ENCODE assay signal across 1 cellular context in genomic region chr7:73518470-73518869, GRCh38.
TF ChIP-seq lines count a peak whose summit lies in the region.

No MANE protein-coding gene starts in this region.

TF ChIP-seq in HepG2, 621 proteins besides CTCF, POLR2A, EP300 and RAD21:
- TF ChIP-seq, protein P1, sequence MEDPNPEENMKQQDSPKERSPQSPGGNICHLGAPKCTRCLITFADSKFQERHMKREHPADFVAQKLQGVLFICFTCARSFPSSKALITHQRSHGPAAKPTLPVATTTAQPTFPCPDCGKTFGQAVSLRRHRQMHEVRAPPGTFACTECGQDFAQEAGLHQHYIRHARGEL (CRISPR knock-in tag; IDR thresholded peaks at IDR 0.05): no peak
- TF ChIP-seq NONO (IDR thresholded peaks at IDR 0.05) (no peak), NONO (CRISPR knock-in tag; conservative IDR thresholded peaks at IDR 0.05) (no peak), HMG20A (CRISPR knock-in tag; IDR thresholded peaks at IDR 0.05; ENCODE audit: borderline replicate concordance) (no peak), ZNF205 (CRISPR knock-in tag; IDR thresholded peaks at IDR 0.05) (no peak), ZBTB33 (CRISPR knock-in tag; IDR thresholded peaks at IDR 0.05) (no peak), CREM (IDR thresholded peaks at IDR 0.05) (no peak), CREM (CRISPR knock-in tag; IDR thresholded peaks at IDR 0.05) (no peak), MAFF (IDR thresholded peaks at IDR 0.05; ENCODE audit: low read depth, low read length) (no peak), HMGXB3 (CRISPR knock-in tag; IDR thresholded peaks at IDR 0.05; ENCODE audit: borderline replicate concordance) (no peak), HNF4G (IDR thresholded peaks at IDR 0.05; ENCODE audit: borderline replicate concordance, low read depth, low read length) (no peak), HNF4G (CRISPR knock-in tag; IDR thresholded peaks at IDR 0.05; ENCODE audit: borderline replicate concordance, low read depth) (no peak), ZNF121 (CRISPR knock-in tag; IDR thresholded peaks at IDR 0.05) (peak; percentile 68), ZNF770 (CRISPR knock-in tag; IDR thresholded peaks at IDR 0.05) (peak; percentile 55; the same call in 1 of the 2 replicates), MED13 (CRISPR knock-in tag; IDR thresholded peaks at IDR 0.05) (no peak), ADNP (CRISPR knock-in tag; IDR thresholded peaks at IDR 0.05) (no peak), RBM22 (optimal IDR thresholded peaks at IDR 0.05; ENCODE audit: low read length) (peak; percentile 20), ZXDC (CRISPR knock-in tag; IDR thresholded peaks at IDR 0.05) (no peak), BCL3 (CRISPR knock-in tag; IDR thresholded peaks at IDR 0.05) (no peak), ZSCAN22 (CRISPR knock-in tag; IDR thresholded peaks at IDR 0.05) (no peak), ZNF550 (CRISPR knock-in tag; IDR thresholded peaks at IDR 0.05; ENCODE audit: borderline replicate concordance) (no peak)
- TF ChIP-seq, protein P2, sequence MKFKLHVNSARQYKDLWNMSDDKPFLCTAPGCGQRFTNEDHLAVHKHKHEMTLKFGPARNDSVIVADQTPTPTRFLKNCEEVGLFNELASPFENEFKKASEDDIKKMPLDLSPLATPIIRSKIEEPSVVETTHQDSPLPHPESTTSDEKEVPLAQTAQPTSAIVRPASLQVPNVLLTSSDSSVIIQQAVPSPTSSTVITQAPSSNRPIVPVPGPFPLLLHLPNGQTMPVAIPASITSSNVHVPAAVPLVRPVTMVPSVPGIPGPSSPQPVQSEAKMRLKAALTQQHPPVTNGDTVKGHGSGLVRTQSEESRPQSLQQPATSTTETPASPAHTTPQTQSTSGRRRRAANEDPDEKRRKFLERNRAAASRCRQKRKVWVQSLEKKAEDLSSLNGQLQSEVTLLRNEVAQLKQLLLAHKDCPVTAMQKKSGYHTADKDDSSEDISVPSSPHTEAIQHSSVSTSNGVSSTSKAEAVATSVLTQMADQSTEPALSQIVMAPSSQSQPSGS (CRISPR knock-in tag; IDR thresholded peaks at IDR 0.05): no peak
- TF ChIP-seq, protein P3, sequence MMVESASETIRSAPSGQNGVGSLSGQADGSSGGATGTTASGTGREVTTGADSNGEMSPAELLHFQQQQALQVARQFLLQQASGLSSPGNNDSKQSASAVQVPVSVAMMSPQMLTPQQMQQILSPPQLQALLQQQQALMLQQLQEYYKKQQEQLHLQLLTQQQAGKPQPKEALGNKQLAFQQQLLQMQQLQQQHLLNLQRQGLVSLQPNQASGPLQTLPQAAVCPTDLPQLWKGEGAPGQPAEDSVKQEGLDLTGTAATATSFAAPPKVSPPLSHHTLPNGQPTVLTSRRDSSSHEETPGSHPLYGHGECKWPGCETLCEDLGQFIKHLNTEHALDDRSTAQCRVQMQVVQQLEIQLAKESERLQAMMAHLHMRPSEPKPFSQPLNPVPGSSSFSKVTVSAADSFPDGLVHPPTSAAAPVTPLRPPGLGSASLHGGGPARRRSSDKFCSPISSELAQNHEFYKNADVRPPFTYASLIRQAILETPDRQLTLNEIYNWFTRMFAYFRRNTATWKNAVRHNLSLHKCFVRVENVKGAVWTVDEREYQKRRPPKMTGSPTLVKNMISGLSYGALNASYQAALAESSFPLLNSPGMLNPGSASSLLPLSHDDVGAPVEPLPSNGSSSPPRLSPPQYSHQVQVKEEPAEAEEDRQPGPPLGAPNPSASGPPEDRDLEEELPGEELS (CRISPR knock-in tag; IDR thresholded peaks at IDR 0.05): no peak
- TF ChIP-seq, protein P4, sequence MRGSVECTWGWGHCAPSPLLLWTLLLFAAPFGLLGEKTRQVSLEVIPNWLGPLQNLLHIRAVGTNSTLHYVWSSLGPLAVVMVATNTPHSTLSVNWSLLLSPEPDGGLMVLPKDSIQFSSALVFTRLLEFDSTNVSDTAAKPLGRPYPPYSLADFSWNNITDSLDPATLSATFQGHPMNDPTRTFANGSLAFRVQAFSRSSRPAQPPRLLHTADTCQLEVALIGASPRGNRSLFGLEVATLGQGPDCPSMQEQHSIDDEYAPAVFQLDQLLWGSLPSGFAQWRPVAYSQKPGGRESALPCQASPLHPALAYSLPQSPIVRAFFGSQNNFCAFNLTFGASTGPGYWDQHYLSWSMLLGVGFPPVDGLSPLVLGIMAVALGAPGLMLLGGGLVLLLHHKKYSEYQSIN (CRISPR knock-in tag; IDR thresholded peaks at IDR 0.05; ENCODE audit: borderline replicate concordance): no peak
